ENCODE assay signal across 20 cellular contexts in genomic region chr19:12093777-12094176, GRCh38. TPM values are rescaled to one million over a fixed set of nuclear protein-coding genes. Genes with fewer than 3 reads are reported as not detected.
DNase-seq lines count a peak whose midpoint lies in the region; ATAC-seq and TF ChIP-seq lines count a peak whose summit lies in the region.
"Had no signal": no experiment of that assay in that cellular context is flagged by ENCODE, and none has a peak within 500 bp of the region (broad histone marks: within the 10 kb centered on the region; RNA-seq: fewer than 3 reads in every experiment).

No MANE protein-coding gene starts in this region.

- DNase-seq in activated naive CD4-positive, alpha-beta T cell treated with anti-CD3 and anti-CD28 coated beads for 36 hours: no peak
- no peak for DNase-seq in NB4 (ENCODE audit: low read depth)
- no peak for DNase-seq in sciatic nerve (ENCODE audit: low spot score)
- no peak for DNase-seq in MCF 10A (ENCODE audit: unreplicated experiment)
- DNase-seq: activated CD4-positive, CD25-positive, alpha-beta regulatory T cell; activated effector memory CD4-positive, alpha-beta T cell treated with anti-CD3 and anti-CD28 coated beads, Interleukin-2, amount 50 U/mL, for 16 hours; C1 segment of cervical spinal cord; colonic mucosa; Kasumi-1; NCI-H1048; NCI-H1930; NCI-H2227 treated with DMSO at 0.1 percent for 48 hours; NCI-H748 treated with DMSO at 0.1 percent for 48 hours had no signal

- H3K36me3 Mint-ChIP-seq in activated naive CD4-positive, alpha-beta T cell treated with anti-CD3 and anti-CD28 coated beads, Interleukin-2, amount 50 U/mL, for 24 hours: peaks cover 5% of the 10 kb centered on the region
- H3K36me3 Mint-ChIP-seq in activated naive CD4-positive, alpha-beta T cell treated with anti-CD3 and anti-CD28 coated beads for 36 hours (ENCODE audit: low read depth): peaks cover 19% of the 10 kb centered on the region
- peaks cover 25% of the 10 kb centered on the region for H3K36me3 Mint-ChIP-seq in stimulated activated memory B cell treated with anti-CD40 and anti-IgM and Interleukin-4, amounts not matched to agents 10 μg/mL and 1 μg/mL and 100 μg/mL, for 72 hours
- H3K36me3 Mint-ChIP-seq in MCF 10A (ENCODE audit: insufficient read depth, unreplicated experiment): no peaks in the 10 kb centered on the region

- 95 to 97% methylated on average over 3 of the region's 3 CpGs for WGBS in gastroesophageal sphincter (ENCODE audit: low coverage in 1 of 2), 2 donors

- peaks cover 18% of the 10 kb centered on the region for H3K9me3 ChIP-seq in iPS-20b (ENCODE audit: insufficient read depth, low read depth, low read length)
- H3K9me3 ChIP-seq in gastroesophageal sphincter: no peaks in the 10 kb centered on the region
- H3K9me3 ChIP-seq: colonic mucosa, right atrium auricular region had no signal

- H3K27me3 Mint-ChIP-seq in activated naive CD4-positive, alpha-beta T cell treated with anti-CD3 and anti-CD28 coated beads, Interleukin-2, amount 50 U/mL, for 24 hours: peaks cover 2% of the 10 kb centered on the region
- peaks cover 14% of the 10 kb centered on the region for H3K27me3 Mint-ChIP-seq in activated naive CD4-positive, alpha-beta T cell treated with anti-CD3 and anti-CD28 coated beads for 36 hours (ENCODE audit: low read depth)
- peaks cover 9% of the 10 kb centered on the region for H3K27me3 Mint-ChIP-seq in stimulated activated memory B cell treated with anti-CD40 and anti-IgM and Interleukin-4, amounts not matched to agents 10 μg/mL and 1 μg/mL and 100 μg/mL, for 72 hours
- H3K27me3 Mint-ChIP-seq in MCF 10A (ENCODE audit: insufficient read depth, unreplicated experiment): no peaks in the 10 kb centered on the region

- no peak for TF ChIP-seq EP300 in gastroesophageal sphincter (IDR thresholded peaks at IDR 0.05)

- no peaks in the 10 kb centered on the region for H3K9me3 Mint-ChIP-seq in activated naive CD4-positive, alpha-beta T cell treated with anti-CD3 and anti-CD28 coated beads, Interleukin-2, amount 50 U/mL, for 24 hours
- H3K9me3 Mint-ChIP-seq in activated naive CD4-positive, alpha-beta T cell treated with anti-CD3 and anti-CD28 coated beads for 36 hours: peaks cover 4% of the 10 kb centered on the region
- H3K9me3 Mint-ChIP-seq in stimulated activated memory B cell treated with anti-CD40 and anti-IgM and Interleukin-4, amounts not matched to agents 10 μg/mL and 1 μg/mL and 100 μg/mL, for 72 hours: peaks cover 4% of the 10 kb centered on the region
- peaks cover 34% of the 10 kb centered on the region for H3K9me3 Mint-ChIP-seq in MCF 10A (ENCODE audit: unreplicated experiment)

- no peak for TF ChIP-seq CTCF in NB4 (IDR thresholded peaks at IDR 0.05; ENCODE audit: low read depth, low read length)
- TF ChIP-seq CTCF in gastroesophageal sphincter (IDR thresholded peaks at IDR 0.05): no peak
- TF ChIP-seq CTCF in MCF 10A (IDR thresholded peaks at IDR 0.05; ENCODE audit: unreplicated experiment): no peak

- no peak overlapping the region for H3K27ac Mint-ChIP-seq in activated naive CD4-positive, alpha-beta T cell treated with anti-CD3 and anti-CD28 coated beads, Interleukin-2, amount 50 U/mL, for 24 hours
- no peak overlapping the region for H3K27ac Mint-ChIP-seq in activated naive CD4-positive, alpha-beta T cell treated with anti-CD3 and anti-CD28 coated beads for 36 hours
- H3K27ac Mint-ChIP-seq in stimulated activated memory B cell treated with anti-CD40 and anti-IgM and Interleukin-4, amounts not matched to agents 10 μg/mL and 1 μg/mL and 100 μg/mL, for 72 hours: no peak overlapping the region
- no peak overlapping the region for H3K27ac Mint-ChIP-seq in MCF 10A (ENCODE audit: low read depth, unreplicated experiment)

- peak; percentile 51 for ATAC-seq in stimulated activated memory B cell treated with anti-CD40 and anti-IgM and Interleukin-4, amounts not matched to agents 10 μg/mL and 1 μg/mL and 100 μg/mL, for 72 hours
- ATAC-seq in sciatic nerve: no peak
- ATAC-seq in gastroesophageal sphincter: no peak

- peaks cover 11% of the 10 kb centered on the region for H3K4me1 Mint-ChIP-seq in activated naive CD4-positive, alpha-beta T cell treated with anti-CD3 and anti-CD28 coated beads, Interleukin-2, amount 50 U/mL, for 24 hours
- H3K4me1 Mint-ChIP-seq in activated naive CD4-positive, alpha-beta T cell treated with anti-CD3 and anti-CD28 coated beads for 36 hours (ENCODE audit: low read depth): peaks cover 6% of the 10 kb centered on the region
- peaks cover 29% of the 10 kb centered on the region for H3K4me1 Mint-ChIP-seq in stimulated activated memory B cell treated with anti-CD40 and anti-IgM and Interleukin-4, amounts not matched to agents 10 μg/mL and 1 μg/mL and 100 μg/mL, for 72 hours
- H3K4me1 Mint-ChIP-seq in MCF 10A (ENCODE audit: insufficient read depth, unreplicated experiment): no peaks in the 10 kb centered on the region

- CTCF ChIA-PET in activated naive CD4-positive, alpha-beta T cell treated with anti-CD3 and anti-CD28 coated beads for 36 hours (lab: Charles Lee): no interaction called here
- CTCF ChIA-PET in MCF 10A (lab: Yijun Ruan, JAX): interaction anchor here (0.7 kb wide), 1 partner anchor 88 kb away, joined by 4 read pairs; no protein-coding TSS in a partner anchor

- H3K36me3 ChIP-seq in iPS-20b (ENCODE audit: insufficient read depth, low read depth, low read length) (peaks cover 40% of the 10 kb centered on the region), gastroesophageal sphincter (peaks cover 0 to 16% of the 10 kb centered on the region in 2 donors)
- H3K36me3 ChIP-seq: breast epithelium, colonic mucosa, right atrium auricular region had no signal

- H3K4me3 ChIP-seq in NB4 (ENCODE audit: low read depth, low read length): peak overlapping the region; percentile 17
- peak overlapping the region; percentile 83; the same call in 1 of the 2 replicates for H3K4me3 ChIP-seq in iPS-20b (ENCODE audit: low read length)
- H3K4me3 ChIP-seq in gastroesophageal sphincter: no peak overlapping the region
- H3K4me3 ChIP-seq: colonic mucosa, lung had no signal

- no TSS peak for BruUV-seq in MCF 10A (replicated peaks; lab: Mats Ljungman, UMichigan)

- TF ChIP-seq POLR2A in NB4 (IDR thresholded peaks at IDR 0.05; ENCODE audit: extremely low read depth, insufficient read length) (no peak), gastroesophageal sphincter (IDR thresholded peaks at IDR 0.05) (no peak)

- H3K9ac ChIP-seq in iPS-20b (ENCODE audit: low read depth, low read length): no peak overlapping the region

- H3K27me3 ChIP-seq in iPS-20b (ENCODE audit: insufficient read depth, low read length): no peaks in the 10 kb centered on the region
- H3K27me3 ChIP-seq in gastroesophageal sphincter: no peaks in the 10 kb centered on the region
- H3K27me3 ChIP-seq: breast epithelium, colonic mucosa, right atrium auricular region had no signal

- H3K4me1 ChIP-seq in iPS-20b (ENCODE audit: insufficient read depth, low read length): peaks cover 3% of the 10 kb centered on the region; the same call in 1 of the 2 replicates
- peaks cover 0 to 30% (median 0%) of the 10 kb centered on the region in 3 donors for H3K4me1 ChIP-seq in gastroesophageal sphincter
- H3K4me1 ChIP-seq: breast epithelium, colonic mucosa had no signal

- H3K4me3 Mint-ChIP-seq in activated naive CD4-positive, alpha-beta T cell treated with anti-CD3 and anti-CD28 coated beads, Interleukin-2, amount 50 U/mL, for 24 hours: peak overlapping the region; percentile 84
- no peak overlapping the region for H3K4me3 Mint-ChIP-seq in activated naive CD4-positive, alpha-beta T cell treated with anti-CD3 and anti-CD28 coated beads for 36 hours
- H3K4me3 Mint-ChIP-seq in stimulated activated memory B cell treated with anti-CD40 and anti-IgM and Interleukin-4, amounts not matched to agents 10 μg/mL and 1 μg/mL and 100 μg/mL, for 72 hours: no peak overlapping the region
- H3K4me3 Mint-ChIP-seq in MCF 10A (ENCODE audit: unreplicated experiment): no peak overlapping the region

- no peak overlapping the region for H3K27ac ChIP-seq in iPS-20b (ENCODE audit: low read length)
- H3K27ac ChIP-seq in gastroesophageal sphincter: no peak overlapping the region
- H3K27ac ChIP-seq: breast epithelium, colonic mucosa, right atrium auricular region had no signal

- POLR2A ChIA-PET in MCF 10A (lab: Yijun Ruan, JAX): no interaction called here

- intact Hi-C loops in activated naive CD4-positive, alpha-beta T cell treated with anti-CD3 and anti-CD28 coated beads for 36 hours (cut with micrococcal nuclease): loop anchor here (5.0 to 10.0 kb wide), 2 partner anchors 461 to 574 kb away; partner anchors contain the start of genes MAN2B1, WDR83 and ZNF564
- intact Hi-C loops in sciatic nerve (cut with DNase I): no loop called here
- intact Hi-C loops in MCF 10A (cut with micrococcal nuclease): no loop called here

RNA-seq across cellular contexts. Expression of gene ZNF844, which starts 29.2 kb away (rescaled TPM):
- total RNA-seq in activated naive CD4-positive, alpha-beta T cell treated with anti-CD3 and anti-CD28 coated beads for 36 hours: 1 to 10 TPM; 1.6 TPM
- 21.3 TPM for total RNA-seq in sciatic nerve
- total RNA-seq in gastroesophageal sphincter: 10 to 100 TPM in 2 of 4 donors, 1 to 10 TPM in 2; 8.0 to 19.0 (median 9.9) TPM
- not detected in 2 replicates for total RNA-seq in MCF 10A (2022)

RNA-seq across cellular contexts. Expression of gene ZNF878, which starts 41.0 kb away (rescaled TPM):
- total RNA-seq in activated naive CD4-positive, alpha-beta T cell treated with anti-CD3 and anti-CD28 coated beads for 36 hours: under 1 TPM; 0.38 to 0.49 TPM
- total RNA-seq in sciatic nerve: 0.27 TPM
- total RNA-seq in gastroesophageal sphincter: under 1 TPM in 1 of 4 donors, not detected in 3; 0.27 TPM
- not detected in 2 replicates for total RNA-seq in MCF 10A (2022)

RNA-seq across cellular contexts. Expression of gene ZNF20, which starts 46.4 kb away (rescaled TPM):
- total RNA-seq in activated naive CD4-positive, alpha-beta T cell treated with anti-CD3 and anti-CD28 coated beads for 36 hours: 1 to 10 TPM; 2.1 to 3.1 TPM
- total RNA-seq in sciatic nerve (4.3 TPM), gastroesophageal sphincter (1 to 10 TPM; 1.9 to 4.9 (median 3.1) TPM), MCF 10A (2022) (1.4 and 4.0 TPM in 2 replicates)

RNA-seq across cellular contexts. Expression of gene ZNF433, which starts 58.3 kb away (rescaled TPM):
- total RNA-seq in activated naive CD4-positive, alpha-beta T cell treated with anti-CD3 and anti-CD28 coated beads for 36 hours: under 1 TPM; 0.52 TPM
- total RNA-seq in sciatic nerve (4.8 TPM), gastroesophageal sphincter (10 to 100 TPM in 1 of 4 donors, 1 to 10 TPM in 3; 5.4 to 12.8 (median 6.5) TPM), MCF 10A (2022) (1.3 and 1.6 TPM in 2 replicates)

Comparison
In these comparisons a context has a peak if more than half of its experiments do, and no peak if none do; other contexts are left out.
1. H3K4me3 ChIP-seq: peak in NB4 (single experiment) and iPS-20b (single experiment); none in gastroesophageal sphincter (0 of 2).